1 cellular context compared by ENCODE assay signal in genomic region chr10:125605167-125605566, GRCh38.
A peak's percentile ranks its signal among the peaks of the same experiment; 100 is the strongest.
TF ChIP-seq lines count a peak whose summit lies in the region.

No MANE protein-coding gene starts in this region.

TF ChIP-seq in K562, 482 proteins besides CTCF, POLR2A, EP300 and RAD21 (continued from another document and continues in another):
- TF ChIP-seq SAFB2 (IDR thresholded peaks at IDR 0.05; ENCODE audit: borderline replicate concordance, low read depth, low read length, severe bottlenecking) (no peak), ZC3H11A (IDR thresholded peaks at IDR 0.05; ENCODE audit: low read depth, low read length) (no peak), SMC3 (conservative IDR thresholded peaks at IDR 0.05; ENCODE audit: insufficient read depth, low read depth, low read length) (no peak), CCNT2 (IDR thresholded peaks at IDR 0.05; ENCODE audit: borderline replicate concordance, extremely low read depth, insufficient read length, low read depth, low read length) (no peak), RBM15 (IDR thresholded peaks at IDR 0.05; ENCODE audit: insufficient read depth, low read length) (no peak), NFYB (IDR thresholded peaks at IDR 0.05; ENCODE audit: extremely low read depth, insufficient read length) (no peak), ZNF165 (CRISPR knock-in tag; IDR thresholded peaks at IDR 0.05; ENCODE audit: borderline replicate concordance) (no peak), SAFB (IDR thresholded peaks at IDR 0.05; ENCODE audit: borderline replicate concordance, low read depth, low read length) (no peak), ETS1 (conservative IDR thresholded peaks at IDR 0.05; ENCODE audit: control insufficient read depth, low read depth, low read length) (peak; percentile 65), ZNF395 (CRISPR knock-in tag; IDR thresholded peaks at IDR 0.05) (peak; percentile 90), SIRT6 (IDR thresholded peaks at IDR 0.05; ENCODE audit: low read depth, low read length) (no peak), HMG20A (CRISPR knock-in tag; conservative IDR thresholded peaks at IDR 0.05) (no peak), RHOXF2B (CRISPR knock-in tag; conservative IDR thresholded peaks at IDR 0.05) (no peak), ZNF384 (IDR thresholded peaks at IDR 0.05; ENCODE audit: low read depth, low read length) (no peak), ZNF764 (CRISPR knock-in tag; IDR thresholded peaks at IDR 0.05; ENCODE audit: low read depth) (no peak), ZNF584 (CRISPR knock-in tag; IDR thresholded peaks at IDR 0.05; ENCODE audit: low read depth) (peak; percentile 93), ZNF695 (CRISPR knock-in tag; IDR thresholded peaks at IDR 0.05) (no peak), CREB5 (CRISPR knock-in tag; IDR thresholded peaks at IDR 0.05) (no peak), KLF10 (CRISPR knock-in tag; IDR thresholded peaks at IDR 0.05) (no peak), POLR3A (IDR thresholded peaks at IDR 0.05; ENCODE audit: borderline replicate concordance, extremely low read depth, insufficient read depth, insufficient read length) (no peak), POLR3G (IDR thresholded peaks at IDR 0.05; ENCODE audit: extremely low read depth, insufficient read length, insufficient replicate concordance) (no peak), ZNF511 (CRISPR knock-in tag; IDR thresholded peaks at IDR 0.05) (no peak), E2F1 (CRISPR knock-in tag; IDR thresholded peaks at IDR 0.05) (no peak), TSHZ1 (CRISPR knock-in tag; IDR thresholded peaks at IDR 0.05) (no peak), ZNF551 (CRISPR knock-in tag; IDR thresholded peaks at IDR 0.05) (no peak), ZNF561 (CRISPR knock-in tag; conservative IDR thresholded peaks at IDR 0.05) (no peak), ZNF3 (CRISPR knock-in tag; IDR thresholded peaks at IDR 0.05) (no peak), CTBP1 (IDR thresholded peaks at IDR 0.05; ENCODE audit: borderline replicate concordance) (no peak), ZNF77 (CRISPR knock-in tag; IDR thresholded peaks at IDR 0.05) (no peak), SRSF9 (IDR thresholded peaks at IDR 0.05; ENCODE audit: borderline replicate concordance, low read depth, low read length) (no peak), PHB (CRISPR knock-in tag; IDR thresholded peaks at IDR 0.05) (no peak), RB1 (IDR thresholded peaks at IDR 0.05; ENCODE audit: low read depth) (no peak), TAF1 (IDR thresholded peaks at IDR 0.05; ENCODE audit: control insufficient read depth, extremely low read depth, insufficient read depth, low read length, severe bottlenecking) (peak; percentile 43), POU5F1 (IDR thresholded peaks at IDR 0.05; ENCODE audit: borderline replicate concordance, low read depth, low read length, partially characterized antibody) (no peak), TAF15 (IDR thresholded peaks at IDR 0.05; ENCODE audit: low read depth, low read length) (no peak), ZFP36 (IDR thresholded peaks at IDR 0.05; ENCODE audit: low read depth, low read length, partially characterized antibody) (no peak), MTA3 (IDR thresholded peaks at IDR 0.05; ENCODE audit: borderline replicate concordance) (no peak), ZNF23 (CRISPR knock-in tag; IDR thresholded peaks at IDR 0.05) (no peak), LARP7 (IDR thresholded peaks at IDR 0.05) (no peak), POLR2AphosphoS5 (IDR thresholded peaks at IDR 0.05; ENCODE audit: control insufficient read depth, insufficient read depth, low read depth, low read length) (peak; percentile 94), ZBTB17 (CRISPR knock-in tag; IDR thresholded peaks at IDR 0.05) (no peak), ERF (CRISPR knock-in tag; IDR thresholded peaks at IDR 0.05) (no peak), XRCC3 (IDR thresholded peaks at IDR 0.05) (no peak), ZNF24 (IDR thresholded peaks at IDR 0.05) (peak; percentile 54; the same call in 1 of the 2 replicates), MCM3 (IDR thresholded peaks at IDR 0.05) (no peak), PCBP2 (IDR thresholded peaks at IDR 0.05; ENCODE audit: low read depth, low read length, poor library complexity, severe bottlenecking) (no peak), ARID2 (IDR thresholded peaks at IDR 0.05) (no peak), ELF1 (tag; IDR thresholded peaks at IDR 0.05) (no peak), CBX5 (IDR thresholded peaks at IDR 0.05; ENCODE audit: borderline replicate concordance, low read depth) (no peak), KLF6 (CRISPR knock-in tag; IDR thresholded peaks at IDR 0.05; ENCODE audit: borderline replicate concordance) (no peak), MED1 (CRISPR knock-in tag; IDR thresholded peaks at IDR 0.05; ENCODE audit: borderline replicate concordance) (no peak), CHD4 (IDR thresholded peaks at IDR 0.05; ENCODE audit: insufficient read depth, insufficient replicate concordance, low read depth, low read length, poor library complexity, severe bottlenecking) (no peak), ZNF639 (CRISPR knock-in tag; conservative IDR thresholded peaks at IDR 0.05 in 1 of 2, IDR thresholded peaks at IDR 0.05 in 1 of 2) (peak in 1 of 2 experiments; percentile 59; a peak in 1 of 4 replicates), SMARCC2 (IDR thresholded peaks at IDR 0.05; ENCODE audit: low read depth) (no peak; the same call in 1 of the 2 replicates), RBM39 (optimal IDR thresholded peaks at IDR 0.05; ENCODE audit: low read depth, low read length) (no peak), MAFG (tag; conservative IDR thresholded peaks at IDR 0.05) (no peak), E4F1 (CRISPR knock-in tag; IDR thresholded peaks at IDR 0.05; ENCODE audit: borderline replicate concordance) (no peak), ZNF232 (CRISPR knock-in tag; IDR thresholded peaks at IDR 0.05) (no peak), RCOR1 (IDR thresholded peaks at IDR 0.05; ENCODE audit: borderline replicate concordance in 1 of 2, low read depth in 2 of 2, low read length in 2 of 2) (no peak), ZNF41 (CRISPR knock-in tag; conservative IDR thresholded peaks at IDR 0.05) (no peak), NCOA6 (IDR thresholded peaks at IDR 0.05) (no peak), MEIS2 (IDR thresholded peaks at IDR 0.05; ENCODE audit: partially characterized antibody) (no peak), RNF2 (IDR thresholded peaks at IDR 0.05) (peak; percentile 90), IRF9 (tag; IDR thresholded peaks at IDR 0.05) (no peak), ASH1L (IDR thresholded peaks at IDR 0.05; ENCODE audit: borderline replicate concordance, low read depth, partially characterized antibody) (no peak), SRSF7 (optimal IDR thresholded peaks at IDR 0.05; ENCODE audit: low read depth, low read length) (no peak), IFI16 (CRISPR knock-in tag; IDR thresholded peaks at IDR 0.05) (no peak)
